In genomic region chr16:61150351-61150750, GRCh38 we compare ENCODE assay signal across 35 cellular contexts.
"Had no signal": no experiment of that assay in that cellular context is flagged by ENCODE, and none has a peak within 500 bp of the region (broad histone marks: within the 10 kb centered on the region; RNA-seq: fewer than 3 reads in every experiment).

No MANE protein-coding gene starts in this region.

- H3K27ac ChIP-seq: KMS-11 had no signal

- H3K4me3 ChIP-seq: MG63 had no signal

- H3K36me3 ChIP-seq: MG63 had no signal

- DNase-seq: Karpas-422, Kasumi-1, KBM-7, KG1, MG63, MM.1S, MV-4-11, NCI-H1048, NCI-H1092, NCI-H1092 treated with DMSO at 0.1 percent for 48 hours, NCI-H1105 treated with DMSO at 0.1 percent for 48 hours, NCI-H1417, NCI-H1417 treated with DMSO at 0.1 percent for 48 hours, NCI-H1436, NCI-H1436 treated with DMSO at 0.1 percent for 48 hours, NCI-H146, NCI-H1694, NCI-H1694 treated with DMSO at 0.1 percent for 48 hours, NCI-H187, NCI-H187 treated with DMSO at 0.1 percent for 48 hours, NCI-H1930, NCI-H2029, NCI-H2029 treated with DMSO at 0.1 percent for 48 hours, NCI-H2081, NCI-H2081 treated with DMSO at 0.1 percent for 48 hours, NCI-H2107, NCI-H2171, NCI-H2171 treated with DMSO at 0.1 percent for 48 hours, NCI-H2227 treated with DMSO at 0.1 percent for 48 hours, NCI-H345, NCI-H446, NCI-H446 treated with DMSO at 0.1 percent for 48 hours, NCI-H510A, NCI-H510A treated with DMSO at 0.1 percent for 48 hours had no signal

- H3K9ac ChIP-seq: KMS-11 had no signal

- H3K9me3 ChIP-seq: MG63 had no signal
